Comparison of ENCODE assay signal across 22 cellular contexts in the genomic region with DNA sequence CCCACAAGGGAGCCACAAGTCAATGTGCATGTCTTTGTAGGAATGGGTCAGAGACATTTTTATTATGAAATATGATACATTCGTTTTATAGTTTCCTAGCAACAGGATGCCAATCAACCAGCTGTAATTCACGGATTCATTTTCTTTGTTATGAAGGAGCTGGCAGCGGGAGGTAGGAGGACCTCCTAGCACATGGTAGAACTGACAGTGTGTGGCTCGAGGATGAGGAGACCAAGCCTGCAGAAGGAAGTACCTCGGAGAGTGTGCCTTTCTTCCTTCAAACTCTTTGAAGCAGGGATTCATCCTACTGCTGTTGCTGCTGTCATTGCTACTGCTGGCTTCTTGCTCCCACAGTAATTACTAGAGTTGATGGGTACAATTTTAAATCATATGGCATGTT.
"Had no signal": no experiment of that assay in that cellular context is flagged by ENCODE, and none has a peak within 500 bp of the region (broad histone marks: within the 10 kb centered on the region; RNA-seq: fewer than 3 reads in every experiment).

No MANE protein-coding gene starts in this region.

- H3K27me3 ChIP-seq: gastrocnemius medialis, ovary, sigmoid colon, spleen, suprapubic skin, transverse colon, upper lobe of right lung, uterus had no signal

- H3K36me3 ChIP-seq: gastrocnemius medialis, lower lobe of right lung, ovary, sigmoid colon, spleen, suprapubic skin, transverse colon, upper lobe of right lung, uterus had no signal

- H3K4me3 ChIP-seq: gastrocnemius medialis, lower lobe of right lung, ovary, psoas muscle, sigmoid colon, spleen, suprapubic skin, transverse colon, upper lobe of right lung, uterus had no signal

- DNase-seq: effector CD8-positive, alpha-beta T cell; endodermal cell; foreskin fibroblast; gastrocnemius medialis; left ventricle myocardium superior; lower lobe of right lung; naive thymus-derived CD8-positive, alpha-beta T cell; nephron progenitor cell; occipital lobe; ovary; posterior cingulate gyrus; psoas muscle; right cardiac atrium; sigmoid colon; spleen; stimulated activated naive B cell treated with anti-CD40 and anti-IgM and Interleukin-4, amounts not matched to agents 10 μg/mL and 1 μg/mL and 100 μg/mL, for 72 hours; transverse colon; upper lobe of right lung; uterus had no signal

- H3K27ac ChIP-seq: epithelial cell of prostate, gastrocnemius medialis, lower lobe of right lung, ovary, psoas muscle, sigmoid colon, spleen, suprapubic skin, transverse colon, upper lobe of right lung, uterus had no signal

- H3K4me1 ChIP-seq: gastrocnemius medialis, lower lobe of right lung, psoas muscle, spleen, suprapubic skin, transverse colon, upper lobe of right lung, uterus had no signal

- ATAC-seq: esophagus mucosa; gastrocnemius medialis; lower lobe of right lung; naive thymus-derived CD8-positive, alpha-beta T cell; psoas muscle; stimulated activated naive B cell treated with anti-CD40 and anti-IgM and Interleukin-4, amounts not matched to agents 10 μg/mL and 1 μg/mL and 100 μg/mL, for 72 hours; upper lobe of right lung had no signal

- H3K9me3 ChIP-seq: gastrocnemius medialis, lower lobe of right lung, ovary, sigmoid colon, suprapubic skin, transverse colon had no signal
